ENCODE assay signal across 14 cellular contexts in the genomic region with DNA sequence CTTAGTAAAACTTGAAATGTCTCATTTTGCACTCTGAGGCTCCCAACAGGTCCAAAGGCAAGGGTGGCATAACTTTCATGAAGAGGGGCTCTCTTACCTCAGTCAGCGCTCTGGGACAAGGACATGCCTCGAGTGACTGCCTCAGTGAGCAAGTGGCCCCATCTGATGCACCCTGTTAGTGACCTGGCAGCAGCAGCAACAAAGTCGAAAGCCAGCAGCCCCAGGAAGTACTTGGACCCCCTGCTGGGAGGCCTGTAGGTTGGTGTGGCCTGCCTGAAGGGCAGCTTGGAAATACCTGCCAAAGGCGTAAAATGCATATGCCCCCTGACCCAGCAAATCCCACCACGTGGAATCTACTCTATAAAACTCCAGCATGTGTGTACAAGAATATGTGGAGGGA.
"Had no signal": no experiment of that assay in that cellular context is flagged by ENCODE, and none has a peak within 500 bp of the region (broad histone marks: within the 10 kb centered on the region; RNA-seq: fewer than 3 reads in every experiment).

No MANE protein-coding gene starts in this region.

- H3K27me3 Mint-ChIP-seq: activated naive CD8-positive, alpha-beta T cell had no signal

- ATAC-seq: heart left ventricle had no signal

- H3K9me3 ChIP-seq: heart left ventricle, tibial artery had no signal

- DNase-seq: activated CD4-positive, alpha-beta T cell treated with anti-CD3 and anti-CD28 coated beads for 4 hours; activated CD8-positive, alpha-beta memory T cell treated with anti-CD3 and anti-CD28 coated beads for 24 hours; activated gamma-delta T cell; anterior cingulate cortex; retina; stimulated activated CD4-positive, alpha-beta T cell treated with anti-CD3 and anti-CD28 coated beads, Interleukin-4, amount 100 ng/mL, for 4 hours; T-helper 9 cell had no signal

- H3K9ac ChIP-seq: parathyroid adenoma had no signal

- H3K4me3 Mint-ChIP-seq: activated naive CD8-positive, alpha-beta T cell; mesothelial cell of epicardium; neural crest cell had no signal

- H3K9me3 Mint-ChIP-seq: mesothelial cell of epicardium, neural crest cell had no signal

- H3K4me3 ChIP-seq: heart left ventricle, tibial artery had no signal

- H3K4me1 ChIP-seq: parathyroid adenoma, tibial artery had no signal

- H3K27ac ChIP-seq: heart left ventricle, parathyroid adenoma, tibial artery, VCaP had no signal

- H3K27me3 ChIP-seq: heart left ventricle, tibial artery had no signal
